In genomic region chr16:54199486-54200160, GRCh38 we compare ENCODE assay signal across 16 cellular contexts.
A peak's percentile ranks its signal among the peaks of the same experiment; 100 is the strongest.
DNase-seq lines count a peak whose midpoint lies in the region; TF ChIP-seq lines count a peak whose summit lies in the region.
"Had no signal": no experiment of that assay in that cellular context is flagged by ENCODE, and none has a peak within 500 bp of the region (broad histone marks: within the 10 kb centered on the region; RNA-seq: fewer than 3 reads in every experiment).

No MANE protein-coding gene starts in this region.

- H3K4me1 ChIP-seq in cardiac muscle cell (ENCODE audit: low read depth): peaks cover 10% of the 10 kb centered on the region
- H3K4me1 ChIP-seq in left ventricle myocardium inferior: peaks cover 10% of the 10 kb centered on the region
- no peaks in the 10 kb centered on the region for H3K4me1 ChIP-seq in hepatocyte (ENCODE audit: insufficient read depth)
- H3K4me1 ChIP-seq in osteoblast (ENCODE audit: insufficient read depth, low read length): peaks cover 2% of the 10 kb centered on the region
- H3K4me1 ChIP-seq: BLaER1 had no signal

- no peaks in the 10 kb centered on the region for H3K9me2 ChIP-seq in hepatocyte (replicated peaks; ENCODE audit: insufficient read depth)

- 41% methylated on average over 19 of the region's 19 CpGs for WGBS in hepatocyte (ENCODE audit: low lambda C conversion rate, missing lambda C conversion rate)

- H3K4me2 ChIP-seq in hepatocyte (no peak overlapping the region), osteoblast (ENCODE audit: insufficient read depth, low read length) (no peak overlapping the region)
- H3K4me2 ChIP-seq: BLaER1 had no signal

- TF ChIP-seq CTCF in cardiac muscle cell (IDR thresholded peaks at IDR 0.05; ENCODE audit: low read depth, low read length): no peak
- no peak for TF ChIP-seq CTCF in left ventricle myocardium inferior (IDR thresholded peaks at IDR 0.05; ENCODE audit: borderline replicate concordance)
- no peak for TF ChIP-seq CTCF in WERI-Rb-1 (IDR thresholded peaks at IDR 0.05; ENCODE audit: low read depth, low read length)
- TF ChIP-seq CTCF in hepatocyte (IDR thresholded peaks at IDR 0.05; ENCODE audit: poor library complexity): no peak
- no peak for TF ChIP-seq CTCF in osteoblast (IDR thresholded peaks at IDR 0.05; ENCODE audit: extremely low read depth, low read depth, low read length)
- TF ChIP-seq CTCF in GM20000 (IDR thresholded peaks at IDR 0.05; ENCODE audit: extremely low read depth, missing control alignments): no peak

- DNase-seq in cardiac muscle cell (ENCODE audit: low read depth in 1 of 2, low spot score in 1 of 2): peak; percentile 17 to 40
- no peak for DNase-seq in left ventricle myocardium inferior
- DNase-seq in WERI-Rb-1: peak; percentile 72
- DNase-seq in hepatocyte (ENCODE audit: low spot score): peak; percentile 33
- peak; percentile 48 for DNase-seq in osteoblast (ENCODE audit: insufficient read length, low spot score, missing footprints)
- DNase-seq in GM20000 (ENCODE audit: low spot score): no peak
- DNase-seq in NK-92 treated with Interleukin-12 subunit alpha and Interleukin-12 subunit beta, amount 100 ng/mL, for 24 hours (lab: John Stamatoyannopoulos, UW): no peak
- DNase-seq: 8988T; CD4-positive, alpha-beta memory T cell; DMS153; DMS79; GDM1; GOT3; H7; HFFc6 had no signal

- H3K27ac ChIP-seq in cardiac muscle cell (no peak overlapping the region), left ventricle myocardium inferior (replicated peaks) (no peak overlapping the region), WERI-Rb-1 (no peak overlapping the region), hepatocyte (no peak overlapping the region), osteoblast (ENCODE audit: low read depth, low read length) (no peak overlapping the region)
- H3K27ac ChIP-seq: BLaER1 had no signal

- intact Hi-C loops in left ventricle myocardium inferior (cut with micrococcal nuclease): no loop called here

- H3K4me3 ChIP-seq in cardiac muscle cell (no peak overlapping the region), left ventricle myocardium inferior (no peak overlapping the region), WERI-Rb-1 (ENCODE audit: low read depth, low read length) (peak overlapping the region; percentile 26), hepatocyte (no peak overlapping the region), osteoblast (ENCODE audit: insufficient read depth, low read length) (no peak overlapping the region)
- H3K4me3 ChIP-seq: BLaER1 had no signal

- H2AFZ ChIP-seq in hepatocyte: no peak overlapping the region
- H2AFZ ChIP-seq in osteoblast (ENCODE audit: low read length): no peak overlapping the region

- H3K36me3 ChIP-seq in cardiac muscle cell (no peaks in the 10 kb centered on the region), left ventricle myocardium inferior (no peaks in the 10 kb centered on the region), WERI-Rb-1 (no peaks in the 10 kb centered on the region), hepatocyte (replicated peaks; ENCODE audit: insufficient read depth, low read depth) (no peaks in the 10 kb centered on the region), osteoblast (ENCODE audit: insufficient read depth, low read length) (no peaks in the 10 kb centered on the region)
- H3K36me3 ChIP-seq: BLaER1 had no signal

- H3K9me3 ChIP-seq in cardiac muscle cell (ENCODE audit: low read depth) (no peaks in the 10 kb centered on the region), left ventricle myocardium inferior (replicated peaks) (no peaks in the 10 kb centered on the region), WERI-Rb-1 (ENCODE audit: severe bottlenecking) (no peaks in the 10 kb centered on the region), hepatocyte (ENCODE audit: low read depth) (no peaks in the 10 kb centered on the region), osteoblast (ENCODE audit: low read depth, low read length) (no peaks in the 10 kb centered on the region)
- H3K9me3 ChIP-seq: BLaER1 had no signal

- H4K20me1 ChIP-seq in hepatocyte (ENCODE audit: insufficient read depth, poor library complexity, severe bottlenecking) (no peaks in the 10 kb centered on the region), osteoblast (ENCODE audit: insufficient read depth, low read length) (no peaks in the 10 kb centered on the region)
- H4K20me1 ChIP-seq: BLaER1 had no signal

- H3K27me3 ChIP-seq in cardiac muscle cell: no peaks in the 10 kb centered on the region
- no peaks in the 10 kb centered on the region for H3K27me3 ChIP-seq in left ventricle myocardium inferior (ENCODE audit: low read depth)
- no peaks in the 10 kb centered on the region for H3K27me3 ChIP-seq in WERI-Rb-1 (ENCODE audit: insufficient read depth, low read depth, severe bottlenecking)
- H3K27me3 ChIP-seq in hepatocyte: no peaks in the 10 kb centered on the region
- H3K27me3 ChIP-seq in osteoblast (ENCODE audit: insufficient read depth, low read length): peaks cover 7% of the 10 kb centered on the region
- H3K27me3 ChIP-seq: BLaER1 had no signal

- no peaks in the 10 kb centered on the region for H3K79me2 ChIP-seq in hepatocyte
- H3K79me2 ChIP-seq in osteoblast (ENCODE audit: insufficient read depth, low read length): no peaks in the 10 kb centered on the region

Comparison
In these comparisons a context has a peak if more than half of its experiments do, and no peak if none do; other contexts are left out.
1. DNase-seq: peak in cardiac muscle cell (2 of 2), WERI-Rb-1 (single experiment), hepatocyte (single experiment) and osteoblast (single experiment); none in left ventricle myocardium inferior (single experiment), GM20000 (single experiment) and NK-92 treated with Interleukin-12 subunit alpha and Interleukin-12 subunit beta, amount 100 ng/mL, for 24 hours (single experiment).